10 cellular contexts compared by ENCODE assay signal in the genomic region with DNA sequence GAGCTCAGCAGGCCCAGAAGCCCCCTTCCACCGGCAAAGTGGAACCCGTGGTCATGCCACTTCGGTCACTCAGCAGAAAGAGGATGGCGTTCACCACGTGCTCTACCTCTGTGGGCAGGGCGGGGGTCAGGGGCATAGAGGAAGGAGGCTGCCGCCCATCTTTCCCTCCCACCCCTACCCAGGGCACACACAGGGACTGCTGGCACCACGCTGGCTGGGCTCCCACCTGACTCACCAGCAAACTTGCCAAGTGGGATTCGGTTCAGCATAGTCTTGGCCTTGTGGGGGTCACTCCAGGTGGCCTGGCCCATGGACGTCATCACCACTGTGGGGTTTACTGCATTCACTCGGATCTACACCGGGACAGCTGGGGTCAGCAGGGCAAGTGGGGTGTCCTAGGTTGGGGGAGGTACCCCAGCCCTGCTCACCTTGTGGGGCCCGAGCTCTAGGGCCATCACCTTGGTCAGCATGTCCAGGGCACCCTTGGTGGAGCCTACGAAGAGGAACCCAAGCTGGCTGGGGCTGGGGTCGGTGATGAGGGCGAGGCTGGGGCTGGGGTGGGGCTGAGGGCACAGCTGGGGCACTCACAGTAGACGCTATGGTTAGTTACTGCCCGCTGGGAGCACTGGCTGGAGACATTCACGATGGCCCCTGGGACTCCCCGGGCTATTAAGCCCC. TPM values are rescaled to one million over a fixed set of nuclear protein-coding genes. Genes with fewer than 3 reads are reported as not detected.
DNase-seq lines count a peak whose midpoint lies in the region; ATAC-seq and TF ChIP-seq lines count a peak whose summit lies in the region.
"Had no signal": no experiment of that assay in that cellular context is flagged by ENCODE, and none has a peak within 500 bp of the region (broad histone marks: within the 10 kb centered on the region; RNA-seq: fewer than 3 reads in every experiment).

No MANE protein-coding gene starts in this region.

- H3K36me3 ChIP-seq in GM06990 (ENCODE audit: control insufficient read depth, insufficient read depth, low read length) (no peaks in the 10 kb centered on the region), esophagus (ENCODE audit: control insufficient read depth in 2 of 2, insufficient read depth in 2 of 2, low read length in 1 of 2) (peaks cover 3% of the 10 kb centered on the region in 2 donors), prostate gland (no peaks in the 10 kb centered on the region)

- H3K4me1 ChIP-seq in esophagus (ENCODE audit: control insufficient read depth in 2 of 2, insufficient read depth in 2 of 2, low read length in 1 of 2) (peaks cover 13 to 18% of the 10 kb centered on the region in 2 donors), prostate gland (replicated peaks) (peaks cover 16% of the 10 kb centered on the region)

- POLR2A ChIA-PET in RWPE1 (lab: Yijun Ruan, JAX; ENCODE audit: low non-redundant PET) = no interaction called here

- no peaks in the 10 kb centered on the region for H3K9me3 ChIP-seq in esophagus (ENCODE audit: control insufficient read depth in 2 of 2, insufficient read depth in 1 of 2, low read depth in 1 of 2, low read length in 1 of 2)
- no peaks in the 10 kb centered on the region for H3K9me3 ChIP-seq in prostate gland

- ATAC-seq in HG03565 (IDR thresholded peaks at IDR 0.05; ENCODE audit: unreplicated experiment) (no peak), GM18511 (IDR thresholded peaks at IDR 0.05; ENCODE audit: unreplicated experiment) (no peak), GM18868 (IDR thresholded peaks at IDR 0.05; ENCODE audit: unreplicated experiment) (no peak)

- peak overlapping the region; percentile 73 for H3K4me3 ChIP-seq in GM06990 (replicated peaks; ENCODE audit: low read depth, low read length)
- H3K4me3 ChIP-seq in esophagus (ENCODE audit: low read depth in 1 of 2, low read length in 2 of 2) = peak overlapping the region; percentile 48 to 61
- peak overlapping the region; percentile 72 to 81 for H3K4me3 ChIP-seq in prostate gland

- no peak for TF ChIP-seq CTCF in GM06990 (IDR thresholded peaks at IDR 0.05; ENCODE audit: insufficient read depth, low read length, poor library complexity, severe bottlenecking)
- TF ChIP-seq CTCF in RWPE1 (conservative IDR thresholded peaks at IDR 0.05; ENCODE audit: low read depth) = no peak
- TF ChIP-seq CTCF in prostate gland (IDR thresholded peaks at IDR 0.05) = no peak

- H3K27me3 ChIP-seq in GM06990 (replicated peaks; ENCODE audit: control insufficient read depth, insufficient read depth, low read length) = no peaks in the 10 kb centered on the region
- H3K27me3 ChIP-seq in esophagus (ENCODE audit: control insufficient read depth in 1 of 2, insufficient read depth in 2 of 2, low read length in 2 of 2) = no peaks in the 10 kb centered on the region
- no peaks in the 10 kb centered on the region for H3K27me3 ChIP-seq in prostate gland (replicated peaks; ENCODE audit: insufficient read depth)

- DNase-seq in GM06990 (ENCODE audit: extremely low read depth, insufficient read length) (no peak), RWPE1 (ENCODE audit: low spot score) (no peak), prostate gland (ENCODE audit: low spot score) (no peak)
- no peak for DNase-seq in activated CD8-positive, alpha-beta memory T cell treated with anti-CD3 and anti-CD28 coated beads, Interleukin-2, amount 50 U/mL, for 4 hours
- DNase-seq: KG1; stimulated activated naive CD4-positive, alpha-beta T cell treated with Interleukin-2 at 50 U/mL for 16 hours had no signal

- CTCF ChIA-PET in RWPE1 (lab: Yijun Ruan, JAX) = interaction anchor here (0.6 to 1.3 kb wide), 2 partner anchors 9 to 288 kb away, joined by 3 to 5 read pairs; no protein-coding TSS in a partner anchor

- intact Hi-C loops in prostate gland (cut with DNase I) = loop anchor here (5.0 kb wide), 1 partner anchor 61 kb away; the partner anchor contains the start of gene FASN

- no peak for TF ChIP-seq POLR2A in prostate gland (IDR thresholded peaks at IDR 0.05)

- peak overlapping the region; percentile 89 for H3K27ac ChIP-seq in RWPE1
- no peak overlapping the region for H3K27ac ChIP-seq in esophagus (ENCODE audit: low read depth in 2 of 2, low read length in 1 of 2)
- peak overlapping the region; percentile 96 to 99 for H3K27ac ChIP-seq in prostate gland

- 80 to 81% methylated on average over 20 of the region's 20 CpGs for WGBS in esophagus, 2 donors
- WGBS in prostate gland = 80% methylated on average over 19 of the region's 20 CpGs

RNA-seq across cellular contexts. Expression of gene DCXR, which starts 1.4 kb away (rescaled TPM):
- polyA plus RNA-seq in esophagus = 100 to 1,000 TPM; 136 to 145 TPM
- total RNA-seq in prostate gland = 100 to 1,000 TPM; 235 to 744 TPM

RNA-seq across cellular contexts. Expression of gene RAC3, which starts 4.6 kb away (rescaled TPM):
- 1 to 10 TPM; 7.1 to 9.6 TPM for polyA plus RNA-seq in esophagus
- 10 to 100 TPM; 41.8 to 93.9 TPM for total RNA-seq in prostate gland

RNA-seq across cellular contexts. Expression of gene LRRC45, which starts 13.0 kb away (rescaled TPM):
- 10 to 100 TPM; 10.6 to 17.2 TPM for polyA plus RNA-seq in esophagus
- 10 to 100 TPM; 22.2 to 24.1 TPM for total RNA-seq in prostate gland

RNA-seq across cellular contexts. Expression of gene CENPX, which starts 13.4 kb away (rescaled TPM):
- polyA plus RNA-seq in esophagus = 100 to 1,000 TPM in 1 of 2 donors, 10 to 100 TPM in 1; 86.8 to 117 TPM
- 100 to 1,000 TPM in 1 of 2 donors, 10 to 100 TPM in 1; 84.9 to 263 TPM for total RNA-seq in prostate gland

RNA-seq across cellular contexts. Expression of gene RFNG, which starts 15.5 kb away (rescaled TPM):
- polyA plus RNA-seq in esophagus = 10 to 100 TPM; 27.4 to 36.4 TPM
- total RNA-seq in prostate gland = 10 to 100 TPM; 48.8 to 92.7 TPM

Comparison
In these comparisons a context has a peak if more than half of its experiments do, and no peak if none do; other contexts are left out.
1. H3K27ac ChIP-seq: peak in RWPE1 (single experiment) and prostate gland (2 of 2); none in esophagus (0 of 2).
2. Peak in every context shown above with its lines, with median percentiles within 50 percentile points of each other: H3K4me3 ChIP-seq.